ENCODE assay signal across 1 cellular context in the genomic region with DNA sequence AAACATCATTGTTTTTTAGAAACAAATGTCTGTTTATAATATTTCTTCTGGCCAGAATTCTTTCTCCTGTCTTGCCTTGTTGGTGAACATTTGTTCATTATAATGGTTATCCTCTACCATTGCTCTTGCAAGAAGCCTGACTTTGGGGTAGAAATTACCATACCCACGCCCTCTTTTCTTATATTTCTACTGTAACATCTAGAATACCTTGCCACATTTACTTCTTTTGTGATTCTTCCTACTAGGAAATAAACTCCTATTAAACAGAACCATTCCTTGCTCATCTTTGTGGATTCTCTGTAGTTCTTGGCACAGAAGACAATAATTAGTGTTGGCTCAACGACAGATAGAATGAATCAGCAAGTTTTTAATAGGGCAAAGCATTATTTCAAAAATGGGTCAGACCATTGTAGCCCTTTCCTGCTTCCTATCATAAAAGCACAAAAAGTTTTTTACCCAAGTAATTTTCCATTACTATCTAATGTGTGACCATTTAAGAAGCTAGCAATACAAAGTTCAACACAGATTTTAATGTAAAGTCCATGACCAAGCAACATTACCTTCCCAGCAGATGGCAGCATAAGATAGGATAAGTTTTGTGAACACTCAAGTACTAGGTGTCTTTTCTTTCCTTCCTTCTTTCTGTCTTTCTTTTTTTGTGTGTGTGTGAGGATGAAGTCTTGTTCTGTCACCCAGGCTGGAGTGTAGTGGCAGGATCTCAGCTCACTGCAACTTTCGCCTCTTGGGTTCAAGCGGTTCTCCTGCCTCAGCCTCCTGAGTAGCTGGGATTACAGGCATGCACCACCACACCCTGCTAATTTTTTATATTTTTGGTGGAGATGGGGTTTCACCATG.
TF ChIP-seq lines count a peak whose summit lies in the region.

No MANE protein-coding gene starts in this region.

TF ChIP-seq in GM23338, 12 proteins besides CTCF, POLR2A, EP300 and RAD21 (continued from another document):
- TF ChIP-seq CREB1 (CRISPR knock-in tag; IDR thresholded peaks at IDR 0.05; ENCODE audit: low read depth): no peak
- no peak for TF ChIP-seq ETS1 (IDR thresholded peaks at IDR 0.05)
- TF ChIP-seq ZNF331 (CRISPR knock-in tag; IDR thresholded peaks at IDR 0.05; ENCODE audit: low read depth): no peak
